Comparison of ENCODE assay signal across 1 cellular context in the genomic region with DNA sequence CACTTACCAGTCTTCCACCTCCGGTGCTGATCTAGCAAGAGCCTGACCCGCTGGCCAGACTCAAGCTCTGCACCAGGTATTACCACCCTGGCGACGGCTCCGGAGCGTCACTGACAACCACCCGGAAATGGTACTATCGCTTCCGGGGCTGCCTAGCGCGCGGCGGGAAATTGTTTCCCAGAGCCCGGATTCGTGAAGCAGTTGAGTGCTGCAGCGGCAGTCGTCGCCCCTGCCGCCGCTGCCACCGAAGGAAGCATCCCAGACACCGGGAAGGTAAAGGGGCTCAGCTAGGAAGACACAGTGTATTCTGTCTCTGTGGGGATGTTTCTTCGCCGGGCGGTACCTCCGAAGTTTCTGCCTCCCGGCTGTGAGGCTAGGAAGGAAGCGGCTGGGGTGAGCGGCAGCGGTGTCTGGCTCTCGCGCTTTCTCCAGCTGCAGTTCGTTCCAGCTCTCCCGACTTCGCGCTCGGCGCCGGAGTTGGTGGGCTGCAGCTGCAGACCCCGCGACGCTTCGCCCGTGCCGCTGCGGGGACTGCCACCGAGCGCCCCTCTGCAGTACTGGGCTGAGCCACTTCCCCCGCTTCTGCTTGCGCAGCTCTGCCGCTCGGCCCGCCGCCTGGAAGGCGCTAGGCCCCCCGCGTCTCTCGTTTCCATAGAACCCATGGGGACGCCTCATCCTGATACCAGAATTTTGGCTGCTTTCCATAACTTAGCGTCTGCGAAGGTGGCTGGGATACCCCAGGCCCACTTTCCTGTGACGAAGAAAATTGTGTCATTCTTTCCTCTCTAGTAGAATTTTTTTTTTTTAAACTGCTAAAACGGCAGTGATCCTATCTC.
TF ChIP-seq lines count a peak whose summit lies in the region.

A gene with protein sequence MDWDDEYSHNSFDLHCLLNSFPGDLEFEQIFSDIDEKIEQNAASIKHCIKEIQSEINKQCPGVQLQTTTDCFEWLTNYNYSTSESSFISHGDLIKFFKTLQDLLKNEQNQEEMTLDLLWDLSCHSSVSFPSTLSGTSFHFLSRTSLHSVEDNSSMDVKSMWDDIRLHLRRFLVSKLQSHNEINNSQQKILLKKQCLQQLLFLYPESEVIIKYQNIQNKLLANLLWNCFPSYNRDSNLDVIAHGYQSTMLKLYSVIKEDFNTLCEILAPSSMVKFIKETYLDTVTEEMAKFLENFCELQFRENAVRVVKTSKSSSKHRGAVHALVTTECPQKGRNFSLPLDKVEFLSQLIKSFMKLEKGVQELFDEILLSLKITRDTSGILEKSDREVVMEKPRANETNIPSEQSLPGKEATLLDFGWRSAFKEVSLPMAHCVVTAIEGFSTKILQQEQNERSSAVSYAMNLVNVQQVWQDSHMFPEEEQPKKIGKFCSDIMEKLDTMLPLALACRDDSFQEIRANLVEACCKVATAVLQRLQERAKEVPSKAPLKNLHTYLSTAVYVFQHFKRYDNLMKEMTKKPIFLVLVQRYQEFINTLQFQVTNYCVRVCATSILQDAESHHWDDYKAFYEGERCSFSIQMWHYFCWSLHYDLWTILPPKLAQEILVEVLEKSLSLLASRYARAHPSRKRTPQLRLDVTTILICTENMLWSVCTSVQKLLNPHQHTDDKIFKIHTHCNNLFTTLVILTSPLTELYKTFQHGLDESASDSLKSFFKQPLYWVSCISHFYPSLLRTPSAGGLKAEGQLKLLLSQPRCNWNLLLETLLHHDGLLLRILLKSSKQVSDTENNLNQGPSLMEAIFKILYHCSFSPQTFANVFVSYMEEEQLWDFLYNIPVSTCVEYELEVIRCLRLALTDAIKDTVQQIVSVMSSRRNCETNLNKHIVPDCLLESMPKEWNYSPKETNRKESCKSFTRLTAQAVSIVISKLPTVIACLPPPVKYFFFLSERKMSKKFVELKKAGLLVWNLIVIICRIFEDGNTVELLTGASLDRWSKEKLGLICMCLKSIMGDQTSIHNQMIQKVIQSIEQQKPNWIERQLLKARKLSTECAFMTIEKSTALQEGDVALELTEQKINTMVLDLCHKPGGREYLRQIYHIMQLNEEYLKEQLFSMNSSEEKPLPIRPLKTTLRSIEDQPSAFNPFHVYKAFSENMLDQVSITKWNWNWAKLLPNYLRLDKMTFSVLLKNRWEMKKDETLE (N-terminal part only) (minus strand): TSS at position 112 of the 836 bp plus-strand sequence. CDS start 81,478 bp downstream, outside the sequence.
A gene (plus strand): TSS at position 177 of the 836 bp plus-strand sequence. CDS start 10,142 bp downstream, outside the sequence.

TF ChIP-seq in K562, 482 proteins besides CTCF, POLR2A, EP300 and RAD21 (continued from another document and continues in another):
- TF ChIP-seq, protein P1, sequence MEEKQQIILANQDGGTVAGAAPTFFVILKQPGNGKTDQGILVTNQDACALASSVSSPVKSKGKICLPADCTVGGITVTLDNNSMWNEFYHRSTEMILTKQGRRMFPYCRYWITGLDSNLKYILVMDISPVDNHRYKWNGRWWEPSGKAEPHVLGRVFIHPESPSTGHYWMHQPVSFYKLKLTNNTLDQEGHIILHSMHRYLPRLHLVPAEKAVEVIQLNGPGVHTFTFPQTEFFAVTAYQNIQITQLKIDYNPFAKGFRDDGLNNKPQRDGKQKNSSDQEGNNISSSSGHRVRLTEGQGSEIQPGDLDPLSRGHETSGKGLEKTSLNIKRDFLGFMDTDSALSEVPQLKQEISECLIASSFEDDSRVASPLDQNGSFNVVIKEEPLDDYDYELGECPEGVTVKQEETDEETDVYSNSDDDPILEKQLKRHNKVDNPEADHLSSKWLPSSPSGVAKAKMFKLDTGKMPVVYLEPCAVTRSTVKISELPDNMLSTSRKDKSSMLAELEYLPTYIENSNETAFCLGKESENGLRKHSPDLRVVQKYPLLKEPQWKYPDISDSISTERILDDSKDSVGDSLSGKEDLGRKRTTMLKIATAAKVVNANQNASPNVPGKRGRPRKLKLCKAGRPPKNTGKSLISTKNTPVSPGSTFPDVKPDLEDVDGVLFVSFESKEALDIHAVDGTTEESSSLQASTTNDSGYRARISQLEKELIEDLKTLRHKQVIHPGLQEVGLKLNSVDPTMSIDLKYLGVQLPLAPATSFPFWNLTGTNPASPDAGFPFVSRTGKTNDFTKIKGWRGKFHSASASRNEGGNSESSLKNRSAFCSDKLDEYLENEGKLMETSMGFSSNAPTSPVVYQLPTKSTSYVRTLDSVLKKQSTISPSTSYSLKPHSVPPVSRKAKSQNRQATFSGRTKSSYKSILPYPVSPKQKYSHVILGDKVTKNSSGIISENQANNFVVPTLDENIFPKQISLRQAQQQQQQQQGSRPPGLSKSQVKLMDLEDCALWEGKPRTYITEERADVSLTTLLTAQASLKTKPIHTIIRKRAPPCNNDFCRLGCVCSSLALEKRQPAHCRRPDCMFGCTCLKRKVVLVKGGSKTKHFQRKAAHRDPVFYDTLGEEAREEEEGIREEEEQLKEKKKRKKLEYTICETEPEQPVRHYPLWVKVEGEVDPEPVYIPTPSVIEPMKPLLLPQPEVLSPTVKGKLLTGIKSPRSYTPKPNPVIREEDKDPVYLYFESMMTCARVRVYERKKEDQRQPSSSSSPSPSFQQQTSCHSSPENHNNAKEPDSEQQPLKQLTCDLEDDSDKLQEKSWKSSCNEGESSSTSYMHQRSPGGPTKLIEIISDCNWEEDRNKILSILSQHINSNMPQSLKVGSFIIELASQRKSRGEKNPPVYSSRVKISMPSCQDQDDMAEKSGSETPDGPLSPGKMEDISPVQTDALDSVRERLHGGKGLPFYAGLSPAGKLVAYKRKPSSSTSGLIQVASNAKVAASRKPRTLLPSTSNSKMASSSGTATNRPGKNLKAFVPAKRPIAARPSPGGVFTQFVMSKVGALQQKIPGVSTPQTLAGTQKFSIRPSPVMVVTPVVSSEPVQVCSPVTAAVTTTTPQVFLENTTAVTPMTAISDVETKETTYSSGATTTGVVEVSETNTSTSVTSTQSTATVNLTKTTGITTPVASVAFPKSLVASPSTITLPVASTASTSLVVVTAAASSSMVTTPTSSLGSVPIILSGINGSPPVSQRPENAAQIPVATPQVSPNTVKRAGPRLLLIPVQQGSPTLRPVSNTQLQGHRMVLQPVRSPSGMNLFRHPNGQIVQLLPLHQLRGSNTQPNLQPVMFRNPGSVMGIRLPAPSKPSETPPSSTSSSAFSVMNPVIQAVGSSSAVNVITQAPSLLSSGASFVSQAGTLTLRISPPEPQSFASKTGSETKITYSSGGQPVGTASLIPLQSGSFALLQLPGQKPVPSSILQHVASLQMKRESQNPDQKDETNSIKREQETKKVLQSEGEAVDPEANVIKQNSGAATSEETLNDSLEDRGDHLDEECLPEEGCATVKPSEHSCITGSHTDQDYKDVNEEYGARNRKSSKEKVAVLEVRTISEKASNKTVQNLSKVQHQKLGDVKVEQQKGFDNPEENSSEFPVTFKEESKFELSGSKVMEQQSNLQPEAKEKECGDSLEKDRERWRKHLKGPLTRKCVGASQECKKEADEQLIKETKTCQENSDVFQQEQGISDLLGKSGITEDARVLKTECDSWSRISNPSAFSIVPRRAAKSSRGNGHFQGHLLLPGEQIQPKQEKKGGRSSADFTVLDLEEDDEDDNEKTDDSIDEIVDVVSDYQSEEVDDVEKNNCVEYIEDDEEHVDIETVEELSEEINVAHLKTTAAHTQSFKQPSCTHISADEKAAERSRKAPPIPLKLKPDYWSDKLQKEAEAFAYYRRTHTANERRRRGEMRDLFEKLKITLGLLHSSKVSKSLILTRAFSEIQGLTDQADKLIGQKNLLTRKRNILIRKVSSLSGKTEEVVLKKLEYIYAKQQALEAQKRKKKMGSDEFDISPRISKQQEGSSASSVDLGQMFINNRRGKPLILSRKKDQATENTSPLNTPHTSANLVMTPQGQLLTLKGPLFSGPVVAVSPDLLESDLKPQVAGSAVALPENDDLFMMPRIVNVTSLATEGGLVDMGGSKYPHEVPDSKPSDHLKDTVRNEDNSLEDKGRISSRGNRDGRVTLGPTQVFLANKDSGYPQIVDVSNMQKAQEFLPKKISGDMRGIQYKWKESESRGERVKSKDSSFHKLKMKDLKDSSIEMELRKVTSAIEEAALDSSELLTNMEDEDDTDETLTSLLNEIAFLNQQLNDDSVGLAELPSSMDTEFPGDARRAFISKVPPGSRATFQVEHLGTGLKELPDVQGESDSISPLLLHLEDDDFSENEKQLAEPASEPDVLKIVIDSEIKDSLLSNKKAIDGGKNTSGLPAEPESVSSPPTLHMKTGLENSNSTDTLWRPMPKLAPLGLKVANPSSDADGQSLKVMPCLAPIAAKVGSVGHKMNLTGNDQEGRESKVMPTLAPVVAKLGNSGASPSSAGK (IDR thresholded peaks at IDR 0.05): no peak
- TF ChIP-seq, protein P2, sequence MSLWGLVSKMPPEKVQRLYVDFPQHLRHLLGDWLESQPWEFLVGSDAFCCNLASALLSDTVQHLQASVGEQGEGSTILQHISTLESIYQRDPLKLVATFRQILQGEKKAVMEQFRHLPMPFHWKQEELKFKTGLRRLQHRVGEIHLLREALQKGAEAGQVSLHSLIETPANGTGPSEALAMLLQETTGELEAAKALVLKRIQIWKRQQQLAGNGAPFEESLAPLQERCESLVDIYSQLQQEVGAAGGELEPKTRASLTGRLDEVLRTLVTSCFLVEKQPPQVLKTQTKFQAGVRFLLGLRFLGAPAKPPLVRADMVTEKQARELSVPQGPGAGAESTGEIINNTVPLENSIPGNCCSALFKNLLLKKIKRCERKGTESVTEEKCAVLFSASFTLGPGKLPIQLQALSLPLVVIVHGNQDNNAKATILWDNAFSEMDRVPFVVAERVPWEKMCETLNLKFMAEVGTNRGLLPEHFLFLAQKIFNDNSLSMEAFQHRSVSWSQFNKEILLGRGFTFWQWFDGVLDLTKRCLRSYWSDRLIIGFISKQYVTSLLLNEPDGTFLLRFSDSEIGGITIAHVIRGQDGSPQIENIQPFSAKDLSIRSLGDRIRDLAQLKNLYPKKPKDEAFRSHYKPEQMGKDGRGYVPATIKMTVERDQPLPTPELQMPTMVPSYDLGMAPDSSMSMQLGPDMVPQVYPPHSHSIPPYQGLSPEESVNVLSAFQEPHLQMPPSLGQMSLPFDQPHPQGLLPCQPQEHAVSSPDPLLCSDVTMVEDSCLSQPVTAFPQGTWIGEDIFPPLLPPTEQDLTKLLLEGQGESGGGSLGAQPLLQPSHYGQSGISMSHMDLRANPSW (CRISPR knock-in tag; IDR thresholded peaks at IDR 0.05): no peak
- TF ChIP-seq ZZZ3 (IDR thresholded peaks at IDR 0.05) (0 out of 2 replicates have a peak, but pooled peaks have one; percentile 38), KLF6 (CRISPR knock-in tag; IDR thresholded peaks at IDR 0.05; ENCODE audit: borderline replicate concordance) (no peak), SREBF1 (IDR thresholded peaks at IDR 0.05; ENCODE audit: borderline replicate concordance, low read depth, low read length) (peak; percentile 50; the same call in 1 of the 2 replicates), NRF1 (conservative IDR thresholded peaks at IDR 0.05 in 1 of 2, IDR thresholded peaks at IDR 0.05 in 1 of 2) (peak; percentile 82 to 85), CBFA2T2 (conservative IDR thresholded peaks at IDR 0.05) (no peak), ZNF175 (CRISPR knock-in tag; IDR thresholded peaks at IDR 0.05; ENCODE audit: low read depth) (no peak), FOS (IDR thresholded peaks at IDR 0.05; ENCODE audit: extremely low read depth, insufficient read length) (no peak), KDM4B (IDR thresholded peaks at IDR 0.05; ENCODE audit: borderline replicate concordance in 2 of 2, low read depth in 1 of 2) (peak in 1 of 2 experiments; percentile 97; a peak in 2 of 4 replicates), KLF1 (tag; IDR thresholded peaks at IDR 0.05) (no peak), HNRNPH1 (optimal IDR thresholded peaks at IDR 0.05; ENCODE audit: low read depth, low read length) (no peak), MCM2 (IDR thresholded peaks at IDR 0.05; ENCODE audit: low read depth) (no peak), BRD4 (IDR thresholded peaks at IDR 0.05) (no peak), PHB (CRISPR knock-in tag; IDR thresholded peaks at IDR 0.05) (no peak), TEAD4 (IDR thresholded peaks at IDR 0.05; ENCODE audit: low read length) (no peak), TEAD4 (CRISPR knock-in tag; IDR thresholded peaks at IDR 0.05; ENCODE audit: borderline replicate concordance) (no peak), TAL1 (IDR thresholded peaks at IDR 0.05) (no peak)
- TF ChIP-seq, protein P3, sequence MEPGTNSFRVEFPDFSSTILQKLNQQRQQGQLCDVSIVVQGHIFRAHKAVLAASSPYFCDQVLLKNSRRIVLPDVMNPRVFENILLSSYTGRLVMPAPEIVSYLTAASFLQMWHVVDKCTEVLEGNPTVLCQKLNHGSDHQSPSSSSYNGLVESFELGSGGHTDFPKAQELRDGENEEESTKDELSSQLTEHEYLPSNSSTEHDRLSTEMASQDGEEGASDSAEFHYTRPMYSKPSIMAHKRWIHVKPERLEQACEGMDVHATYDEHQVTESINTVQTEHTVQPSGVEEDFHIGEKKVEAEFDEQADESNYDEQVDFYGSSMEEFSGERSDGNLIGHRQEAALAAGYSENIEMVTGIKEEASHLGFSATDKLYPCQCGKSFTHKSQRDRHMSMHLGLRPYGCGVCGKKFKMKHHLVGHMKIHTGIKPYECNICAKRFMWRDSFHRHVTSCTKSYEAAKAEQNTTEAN (CRISPR knock-in tag; IDR thresholded peaks at IDR 0.05): no peak
- TF ChIP-seq, protein P4, sequence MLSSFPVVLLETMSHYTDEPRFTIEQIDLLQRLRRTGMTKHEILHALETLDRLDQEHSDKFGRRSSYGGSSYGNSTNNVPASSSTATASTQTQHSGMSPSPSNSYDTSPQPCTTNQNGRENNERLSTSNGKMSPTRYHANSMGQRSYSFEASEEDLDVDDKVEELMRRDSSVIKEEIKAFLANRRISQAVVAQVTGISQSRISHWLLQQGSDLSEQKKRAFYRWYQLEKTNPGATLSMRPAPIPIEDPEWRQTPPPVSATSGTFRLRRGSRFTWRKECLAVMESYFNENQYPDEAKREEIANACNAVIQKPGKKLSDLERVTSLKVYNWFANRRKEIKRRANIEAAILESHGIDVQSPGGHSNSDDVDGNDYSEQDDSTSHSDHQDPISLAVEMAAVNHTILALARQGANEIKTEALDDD (IDR thresholded peaks at IDR 0.05): no peak; the same call in 1 of the 2 replicates
- TF ChIP-seq, protein P5, sequence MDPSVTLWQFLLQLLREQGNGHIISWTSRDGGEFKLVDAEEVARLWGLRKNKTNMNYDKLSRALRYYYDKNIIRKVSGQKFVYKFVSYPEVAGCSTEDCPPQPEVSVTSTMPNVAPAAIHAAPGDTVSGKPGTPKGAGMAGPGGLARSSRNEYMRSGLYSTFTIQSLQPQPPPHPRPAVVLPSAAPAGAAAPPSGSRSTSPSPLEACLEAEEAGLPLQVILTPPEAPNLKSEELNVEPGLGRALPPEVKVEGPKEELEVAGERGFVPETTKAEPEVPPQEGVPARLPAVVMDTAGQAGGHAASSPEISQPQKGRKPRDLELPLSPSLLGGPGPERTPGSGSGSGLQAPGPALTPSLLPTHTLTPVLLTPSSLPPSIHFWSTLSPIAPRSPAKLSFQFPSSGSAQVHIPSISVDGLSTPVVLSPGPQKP (CRISPR knock-in tag; IDR thresholded peaks at IDR 0.05): no peak
- TF ChIP-seq, protein P6, sequence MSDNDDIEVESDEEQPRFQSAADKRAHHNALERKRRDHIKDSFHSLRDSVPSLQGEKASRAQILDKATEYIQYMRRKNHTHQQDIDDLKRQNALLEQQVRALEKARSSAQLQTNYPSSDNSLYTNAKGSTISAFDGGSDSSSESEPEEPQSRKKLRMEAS (CRISPR knock-in tag; IDR thresholded peaks at IDR 0.05): peak; percentile 11; the same call in 1 of the 2 replicates
- TF ChIP-seq, protein P7, sequence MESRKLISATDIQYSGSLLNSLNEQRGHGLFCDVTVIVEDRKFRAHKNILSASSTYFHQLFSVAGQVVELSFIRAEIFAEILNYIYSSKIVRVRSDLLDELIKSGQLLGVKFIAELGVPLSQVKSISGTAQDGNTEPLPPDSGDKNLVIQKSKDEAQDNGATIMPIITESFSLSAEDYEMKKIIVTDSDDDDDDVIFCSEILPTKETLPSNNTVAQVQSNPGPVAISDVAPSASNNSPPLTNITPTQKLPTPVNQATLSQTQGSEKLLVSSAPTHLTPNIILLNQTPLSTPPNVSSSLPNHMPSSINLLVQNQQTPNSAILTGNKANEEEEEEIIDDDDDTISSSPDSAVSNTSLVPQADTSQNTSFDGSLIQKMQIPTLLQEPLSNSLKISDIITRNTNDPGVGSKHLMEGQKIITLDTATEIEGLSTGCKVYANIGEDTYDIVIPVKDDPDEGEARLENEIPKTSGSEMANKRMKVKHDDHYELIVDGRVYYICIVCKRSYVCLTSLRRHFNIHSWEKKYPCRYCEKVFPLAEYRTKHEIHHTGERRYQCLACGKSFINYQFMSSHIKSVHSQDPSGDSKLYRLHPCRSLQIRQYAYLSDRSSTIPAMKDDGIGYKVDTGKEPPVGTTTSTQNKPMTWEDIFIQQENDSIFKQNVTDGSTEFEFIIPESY (CRISPR knock-in tag; IDR thresholded peaks at IDR 0.05): no peak
